21 cellular contexts compared by ENCODE assay signal in genomic region chr3:13085846-13086179, GRCh38. TPM values are rescaled to one million over a fixed set of nuclear protein-coding genes. Genes with fewer than 3 reads are reported as not detected.
DNase-seq lines count a peak whose midpoint lies in the region; ATAC-seq and TF ChIP-seq lines count a peak whose summit lies in the region.
"Had no signal": no experiment of that assay in that cellular context is flagged by ENCODE, and none has a peak within 500 bp of the region (broad histone marks: within the 10 kb centered on the region; RNA-seq: fewer than 3 reads in every experiment).

No MANE protein-coding gene starts in this region.

- no peaks in the 10 kb centered on the region for H3K79me2 ChIP-seq in OCI-LY7 (ENCODE audit: insufficient read depth, low read depth, low read length)

- H3K36me3 ChIP-seq in OCI-LY7 (ENCODE audit: insufficient read depth, low read length) (no peaks in the 10 kb centered on the region), uterus (no peaks in the 10 kb centered on the region)

- peak overlapping the region; percentile 67 for H3K4me2 ChIP-seq in OCI-LY7 (ENCODE audit: low read length)
- H3K4me2 ChIP-seq: PC-9 had no signal

- H3K9me2 ChIP-seq in OCI-LY7 (ENCODE audit: insufficient read depth, low read length) = no peaks in the 10 kb centered on the region

- H3K4me1 ChIP-seq in OCI-LY7 (ENCODE audit: insufficient read depth, low read length, poor library complexity, severe bottlenecking) (peaks cover 76% of the 10 kb centered on the region), uterus (no peaks in the 10 kb centered on the region)

- TF ChIP-seq CTCF in OCI-LY7 (conservative IDR thresholded peaks at IDR 0.05; ENCODE audit: low read length) (no peak), uterus (IDR thresholded peaks at IDR 0.05) (no peak)

- DNase-seq in OCI-LY7 (ENCODE audit: low spot score) (peak; percentile 27), memory B cell (ENCODE audit: low spot score in 2 of 2) (no peak), NCI-H2196 (lab: John Stamatoyannopoulos, UW; ENCODE audit: unreplicated experiment) (no peak), uterus (no peak)
- DNase-seq: CD4-positive, CD25-positive, alpha-beta regulatory T cell; GDM1; H9; Karpas-422; NCI-H1092 treated with DMSO at 0.1 percent for 48 hours; NCI-H1436; NCI-H187 treated with DMSO at 0.1 percent for 48 hours; NCI-H2171 treated with DMSO at 0.1 percent for 48 hours; NCI-H524; NCI-H748 treated with DMSO at 0.1 percent for 48 hours; PC-9; SHP77 treated with DMSO at 0.1 percent for 48 hours; T-helper 1 cell had no signal

- H3K4me3 Mint-ChIP-seq in IgD-negative memory B cell (peak overlapping the region in 1 of 4 donors; percentile 32), memory B cell (no peak overlapping the region)
- H3K4me3 Mint-ChIP-seq: CD4-positive, CD25-positive, alpha-beta regulatory T cell; H9 had no signal

- no peaks in the 10 kb centered on the region for H3K27me3 ChIP-seq in uterus

- ATAC-seq in memory B cell (ENCODE audit: low read depth) (no peak), HG02938 (IDR thresholded peaks at IDR 0.05; ENCODE audit: unreplicated experiment) (no peak), GM19324 (IDR thresholded peaks at IDR 0.05; ENCODE audit: low FRiP score, unreplicated experiment) (no peak)

- no peaks in the 10 kb centered on the region for H4K20me1 ChIP-seq in OCI-LY7 (ENCODE audit: insufficient read depth, low read length)

- CTCF ChIA-PET in OCI-LY7 (lab: Charles Lee; ENCODE audit: unreplicated experiment) = no interaction called here

- POLR2A ChIA-PET in OCI-LY7 (lab: Charles Lee) = interaction anchor here (0.5 to 1.1 kb wide), 3 partner anchors 13 to 1379 kb away, joined by 3 to 4 read pairs (median 3); no protein-coding TSS in a partner anchor

- peak overlapping the region; percentile 87 for H3K27ac ChIP-seq in OCI-LY7 (ENCODE audit: low read depth, low read length, poor library complexity, severe bottlenecking)
- H3K27ac ChIP-seq in uterus = no peak overlapping the region
- H3K27ac ChIP-seq: PC-9, RWPE1 had no signal

- H3K9me3 ChIP-seq in OCI-LY7 (ENCODE audit: low read length) = no peaks in the 10 kb centered on the region
- no peaks in the 10 kb centered on the region for H3K9me3 ChIP-seq in uterus

- H3K9me3 Mint-ChIP-seq in IgD-negative memory B cell (no peaks in the 10 kb centered on the region), memory B cell (no peaks in the 10 kb centered on the region)
- H3K9me3 Mint-ChIP-seq: CD4-positive, CD25-positive, alpha-beta regulatory T cell; H9 had no signal

- no peak for TF ChIP-seq POLR2A in uterus (IDR thresholded peaks at IDR 0.05)

- H3K4me1 Mint-ChIP-seq in IgD-negative memory B cell (peaks cover 41 to 68% (median 65%) of the 10 kb centered on the region in 3 donors), memory B cell (peaks cover 68% of the 10 kb centered on the region)

- H3K27me3 Mint-ChIP-seq in IgD-negative memory B cell (no peaks in the 10 kb centered on the region), memory B cell (no peaks in the 10 kb centered on the region)
- H3K27me3 Mint-ChIP-seq: CD4-positive, CD25-positive, alpha-beta regulatory T cell had no signal

- intact Hi-C loops in OCI-LY7 (cut with micrococcal nuclease; ENCODE audit: unreplicated experiment) = loop anchor here (5.0 kb wide), 1 partner anchor 341 kb away; no protein-coding TSS in a partner anchor
- intact Hi-C loops in uterus (cut with DNase I; ENCODE audit: low total_unique reads) = no loop called here

- no peak overlapping the region; the same call in 1 of the 2 replicates for H2AFZ ChIP-seq in OCI-LY7 (ENCODE audit: low read length)
- H2AFZ ChIP-seq: PC-9 had no signal

- peak overlapping the region; percentile 71 to 95 (median 77) for H3K27ac Mint-ChIP-seq in IgD-negative memory B cell
- peak overlapping the region; percentile 95 for H3K27ac Mint-ChIP-seq in memory B cell
- H3K27ac Mint-ChIP-seq: H9 had no signal

- H3K4me3 ChIP-seq in OCI-LY7 (ENCODE audit: low read depth, low read length, poor library complexity, severe bottlenecking) (no peak overlapping the region), uterus (no peak overlapping the region)
- H3K4me3 ChIP-seq: PC-9 had no signal

- peaks cover 3% of the 10 kb centered on the region for H3K36me3 Mint-ChIP-seq in IgD-negative memory B cell
- H3K36me3 Mint-ChIP-seq in memory B cell = no peaks in the 10 kb centered on the region
- H3K36me3 Mint-ChIP-seq: CD4-positive, CD25-positive, alpha-beta regulatory T cell had no signal

- BruUV-seq in OCI-LY7 (replicated peaks; lab: Mats Ljungman, UMichigan) = no TSS peak

RNA-seq across cellular contexts. Expression of gene IQSEC1, which starts 12.6 kb away (rescaled TPM):
- polyA plus RNA-seq in IgD-negative memory B cell = 52.5 TPM
- 24.3 and 25.2 TPM in 2 replicates for total RNA-seq in OCI-LY7 (2014; rRNA removed; shearing (Covaris generic))
- total RNA-seq in OCI-LY7 (2022) = 56.3 and 70.1 TPM in 2 replicates
- total RNA-seq in uterus = 10 to 100 TPM; 17.9 to 61.4 (median 49.7) TPM
